Comparison of ENCODE assay signal across 12 cellular contexts in the genomic region with DNA sequence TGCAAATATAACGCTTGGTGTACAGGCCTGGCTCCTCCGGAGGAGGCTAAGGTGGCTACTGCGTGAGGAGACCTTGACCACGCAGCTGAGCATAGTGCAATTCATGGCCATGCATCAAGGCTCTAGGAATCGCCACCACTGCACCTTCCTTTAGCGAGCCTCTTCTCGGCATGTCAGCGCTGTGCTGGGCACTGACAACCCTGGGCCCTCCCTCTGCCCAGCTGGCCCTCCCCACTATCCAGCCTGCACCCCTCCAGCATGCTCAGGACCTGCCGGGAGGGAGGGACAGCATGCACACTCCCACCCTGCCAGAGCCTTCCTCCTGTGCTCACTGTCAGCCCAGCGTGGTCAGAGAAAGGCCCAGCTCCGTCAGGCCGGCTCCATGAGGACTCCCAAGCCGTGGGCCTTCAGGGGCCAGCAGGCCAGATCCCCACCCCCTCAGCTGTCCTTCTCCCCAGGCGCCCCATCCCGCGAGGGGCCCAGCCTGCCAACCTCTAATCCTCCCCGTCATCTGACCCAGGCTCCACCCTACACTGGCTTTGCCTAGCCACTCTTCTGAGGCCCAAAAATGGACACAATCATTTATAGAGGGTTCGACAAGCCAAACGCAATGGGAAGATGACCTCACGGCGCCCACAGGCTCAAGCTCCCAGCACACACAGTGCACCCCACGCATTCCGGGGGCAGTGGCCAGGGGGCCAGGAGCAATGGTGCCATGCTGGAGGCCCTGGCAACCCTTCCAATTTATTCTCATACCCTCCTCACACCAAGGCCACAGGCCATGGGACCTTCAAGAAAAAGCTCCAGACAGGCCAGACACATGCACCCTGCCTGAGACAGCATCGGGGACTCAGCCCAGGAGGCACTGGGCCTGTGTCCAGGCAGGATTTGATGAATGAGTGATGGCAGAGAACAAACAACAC. TPM values are rescaled to one million over a fixed set of nuclear protein-coding genes. Genes with fewer than 3 reads are reported as not detected.
DNase-seq lines count a peak whose midpoint lies in the region; ATAC-seq and TF ChIP-seq lines count a peak whose summit lies in the region.
"Had no signal": no experiment of that assay in that cellular context is flagged by ENCODE, and none has a peak within 500 bp of the region (broad histone marks: within the 10 kb centered on the region; RNA-seq: fewer than 3 reads in every experiment).

No MANE protein-coding gene starts in this region.

- H3K4me1 ChIP-seq in RWPE2 (ENCODE audit: insufficient read depth, poor library complexity, severe bottlenecking) = peaks cover 13% of the 10 kb centered on the region

- H3K27me3 Mint-ChIP-seq in endothelial cell (ENCODE audit: unreplicated experiment) (peaks cover 22% of the 10 kb centered on the region), nephron progenitor cell (ENCODE audit: low read depth, poor library complexity) (no peaks in the 10 kb centered on the region)

- H3K27ac ChIP-seq in RWPE2 (ENCODE audit: poor library complexity, severe bottlenecking) = no peak overlapping the region
- H3K27ac ChIP-seq in substantia nigra (ENCODE audit: low read depth, low read length, poor library complexity, severe bottlenecking) = peak overlapping the region; percentile 98

- H3K4me3 Mint-ChIP-seq in endothelial cell (ENCODE audit: unreplicated experiment) (peak overlapping the region; percentile 42), nephron progenitor cell (peak overlapping the region; percentile 47)
- H3K4me3 Mint-ChIP-seq: activated naive CD8-positive, alpha-beta T cell treated with anti-CD3 and anti-CD28 coated beads for 36 hours had no signal

- ATAC-seq in RWPE2 (ENCODE audit: low read depth) (no peak), GM19397 (IDR thresholded peaks at IDR 0.05; ENCODE audit: unreplicated experiment) (no peak)

- H3K36me3 Mint-ChIP-seq in endothelial cell (ENCODE audit: low read depth, unreplicated experiment) = peaks cover 6% of the 10 kb centered on the region
- H3K36me3 Mint-ChIP-seq in nephron progenitor cell (ENCODE audit: low read depth) = peaks cover 10% of the 10 kb centered on the region
- H3K36me3 Mint-ChIP-seq: activated naive CD8-positive, alpha-beta T cell treated with anti-CD3 and anti-CD28 coated beads for 36 hours had no signal

- TF ChIP-seq CTCF in RWPE2 (IDR thresholded peaks at IDR 0.05; ENCODE audit: poor library complexity, severe bottlenecking) = no peak
- no peak for TF ChIP-seq CTCF in endothelial cell (IDR thresholded peaks at IDR 0.05; ENCODE audit: unreplicated experiment)
- TF ChIP-seq CTCF in nephron progenitor cell (IDR thresholded peaks at IDR 0.05) = no peak

- H3K27me3 ChIP-seq in RWPE2 (ENCODE audit: insufficient read depth, poor library complexity, severe bottlenecking) = no peaks in the 10 kb centered on the region

- H3K36me3 ChIP-seq in RWPE2 (ENCODE audit: low read depth) = no peaks in the 10 kb centered on the region

- DNase-seq in RWPE2 (ENCODE audit: low spot score) (peak; percentile 50), endothelial cell (ENCODE audit: low spot score) (no peak), nephron progenitor cell (no peak), substantia nigra (lab: John Stamatoyannopoulos, UW) (peak in 27 of 49 donors; percentile 31 to 85 (median 57)), NCI-H69 (lab: John Stamatoyannopoulos, UW) (no peak), NCI-H2196 treated with DMSO at 0.1 percent for 48 hours (lab: John Stamatoyannopoulos, UW; ENCODE audit: unreplicated experiment) (no peak), NCI-H510A treated with DMSO at 0.1 percent for 48 hours (lab: John Stamatoyannopoulos, UW) (no peak)
- DNase-seq: activated naive CD8-positive, alpha-beta T cell treated with anti-CD3 and anti-CD28 coated beads for 36 hours; COR-L47; retina; T1000 had no signal

- H3K4me3 ChIP-seq in RWPE2 (ENCODE audit: severe bottlenecking) = no peak overlapping the region

- no peaks in the 10 kb centered on the region for H3K9me3 Mint-ChIP-seq in endothelial cell (ENCODE audit: unreplicated experiment)
- no peaks in the 10 kb centered on the region for H3K9me3 Mint-ChIP-seq in nephron progenitor cell
- H3K9me3 Mint-ChIP-seq: activated naive CD8-positive, alpha-beta T cell treated with anti-CD3 and anti-CD28 coated beads for 36 hours had no signal

- H3K27ac Mint-ChIP-seq in endothelial cell (ENCODE audit: unreplicated experiment) (peak overlapping the region; percentile 74), nephron progenitor cell (no peak overlapping the region)
- H3K27ac Mint-ChIP-seq: activated naive CD8-positive, alpha-beta T cell treated with anti-CD3 and anti-CD28 coated beads for 36 hours had no signal

- H3K4me1 Mint-ChIP-seq in endothelial cell (ENCODE audit: unreplicated experiment) (peaks cover 47% of the 10 kb centered on the region), nephron progenitor cell (peaks cover 70% of the 10 kb centered on the region)

- H3K9me3 ChIP-seq in RWPE2 (ENCODE audit: severe bottlenecking) = no peaks in the 10 kb centered on the region

RNA-seq across cellular contexts. Expression of a gene that starts 3.5 kb away (rescaled TPM):
- total RNA-seq in endothelial cell (ENCODE audit: unreplicated experiment) = 182 TPM

Comparison
In these comparisons a context has a peak if more than half of its experiments do, and no peak if none do; other contexts are left out.
1. DNase-seq: peak in RWPE2 (single experiment) and substantia nigra (27 of 49); none in endothelial cell (single experiment), nephron progenitor cell (single experiment), NCI-H69 (single experiment), NCI-H2196 treated with DMSO at 0.1 percent for 48 hours (single experiment) and NCI-H510A treated with DMSO at 0.1 percent for 48 hours (single experiment).